In the genomic region with DNA sequence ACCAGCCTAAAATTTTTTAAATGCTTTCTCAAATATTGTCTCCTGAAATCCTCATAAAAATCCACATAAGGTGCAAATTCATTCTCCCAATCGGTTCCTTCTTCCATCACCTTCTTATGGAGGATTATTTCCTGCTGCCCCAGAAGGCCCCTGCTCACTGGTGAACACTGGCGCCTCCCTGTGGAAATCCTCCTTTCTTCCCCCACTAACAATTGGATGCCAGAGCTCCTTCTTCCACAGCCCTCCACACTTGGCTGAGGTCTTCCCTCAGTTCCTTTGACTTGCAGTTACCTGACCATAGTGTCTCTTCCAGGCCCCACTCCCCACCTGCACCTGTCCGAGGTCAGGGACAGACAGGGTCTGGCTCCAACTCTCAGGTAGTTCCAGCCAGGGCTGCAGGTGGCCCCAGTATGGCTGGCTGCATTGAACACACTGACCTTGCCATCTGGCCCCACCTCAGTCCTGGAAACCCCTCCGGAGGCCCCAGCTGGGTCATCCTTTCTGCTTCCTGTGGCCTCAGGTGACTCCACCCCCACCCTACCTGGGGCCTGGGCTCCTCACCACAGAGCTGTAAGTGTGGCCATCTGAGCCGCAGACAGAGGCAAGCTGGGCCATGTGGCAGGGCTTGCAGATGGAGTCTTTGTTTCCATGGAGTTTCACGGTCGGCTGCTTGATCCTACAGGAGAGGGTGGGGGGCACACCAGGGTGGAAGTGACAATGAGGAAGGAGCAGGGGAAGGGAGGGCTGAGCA, we compare ENCODE assay signal across 1 cellular context.
A peak's percentile ranks its signal among the peaks of the same experiment; 100 is the strongest.
TF ChIP-seq lines count a peak whose summit lies in the region.

No MANE protein-coding gene starts in this region.

TF ChIP-seq in HepG2, 621 proteins besides CTCF, POLR2A, EP300 and RAD21 (continued from another document and continues in another):
- peak; percentile 59; the same call in 1 of the 2 replicates for TF ChIP-seq SRY (CRISPR knock-in tag; IDR thresholded peaks at IDR 0.05)
- peak; percentile 13 for TF ChIP-seq TEAD3 (CRISPR knock-in tag; optimal IDR thresholded peaks at IDR 0.05; ENCODE audit: borderline replicate concordance)
- TF ChIP-seq DMTF1 (CRISPR knock-in tag; IDR thresholded peaks at IDR 0.05): no peak
- TF ChIP-seq AGO1 (IDR thresholded peaks at IDR 0.05; ENCODE audit: low read depth, low read length, poor library complexity, severe bottlenecking): no peak
- TF ChIP-seq, protein P1, sequence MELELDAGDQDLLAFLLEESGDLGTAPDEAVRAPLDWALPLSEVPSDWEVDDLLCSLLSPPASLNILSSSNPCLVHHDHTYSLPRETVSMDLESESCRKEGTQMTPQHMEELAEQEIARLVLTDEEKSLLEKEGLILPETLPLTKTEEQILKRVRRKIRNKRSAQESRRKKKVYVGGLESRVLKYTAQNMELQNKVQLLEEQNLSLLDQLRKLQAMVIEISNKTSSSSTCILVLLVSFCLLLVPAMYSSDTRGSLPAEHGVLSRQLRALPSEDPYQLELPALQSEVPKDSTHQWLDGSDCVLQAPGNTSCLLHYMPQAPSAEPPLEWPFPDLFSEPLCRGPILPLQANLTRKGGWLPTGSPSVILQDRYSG (CRISPR knock-in tag; IDR thresholded peaks at IDR 0.05): no peak
- TF ChIP-seq ELK4 (CRISPR knock-in tag; IDR thresholded peaks at IDR 0.05; ENCODE audit: borderline replicate concordance): no peak
- TF ChIP-seq ARNT (IDR thresholded peaks at IDR 0.05): no peak
- no peak for TF ChIP-seq GZF1 (CRISPR knock-in tag; IDR thresholded peaks at IDR 0.05)
- no peak for TF ChIP-seq ZNF333 (CRISPR knock-in tag; IDR thresholded peaks at IDR 0.05; ENCODE audit: borderline replicate concordance)
- TF ChIP-seq ZNF281 (CRISPR knock-in tag; IDR thresholded peaks at IDR 0.05; ENCODE audit: borderline replicate concordance): no peak
- no peak for TF ChIP-seq KDM4B (CRISPR knock-in tag; IDR thresholded peaks at IDR 0.05)
- TF ChIP-seq ETV5 (CRISPR knock-in tag; IDR thresholded peaks at IDR 0.05; ENCODE audit: borderline replicate concordance): peak; percentile 67; the same call in 1 of the 2 replicates
- TF ChIP-seq ELF1 (CRISPR knock-in tag; IDR thresholded peaks at IDR 0.05): no peak
- no peak for TF ChIP-seq MATR3 (CRISPR knock-in tag; IDR thresholded peaks at IDR 0.05)
- TF ChIP-seq, protein P2, sequence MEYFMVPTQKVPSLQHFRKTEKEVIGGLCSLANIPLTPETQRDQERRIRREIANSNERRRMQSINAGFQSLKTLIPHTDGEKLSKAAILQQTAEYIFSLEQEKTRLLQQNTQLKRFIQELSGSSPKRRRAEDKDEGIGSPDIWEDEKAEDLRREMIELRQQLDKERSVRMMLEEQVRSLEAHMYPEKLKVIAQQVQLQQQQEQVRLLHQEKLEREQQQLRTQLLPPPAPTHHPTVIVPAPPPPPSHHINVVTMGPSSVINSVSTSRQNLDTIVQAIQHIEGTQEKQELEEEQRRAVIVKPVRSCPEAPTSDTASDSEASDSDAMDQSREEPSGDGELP (IDR thresholded peaks at IDR 0.05; ENCODE audit: borderline replicate concordance, low read depth): peak; percentile 36; the same call in 1 of the 2 replicates
- TF ChIP-seq, protein P3, sequence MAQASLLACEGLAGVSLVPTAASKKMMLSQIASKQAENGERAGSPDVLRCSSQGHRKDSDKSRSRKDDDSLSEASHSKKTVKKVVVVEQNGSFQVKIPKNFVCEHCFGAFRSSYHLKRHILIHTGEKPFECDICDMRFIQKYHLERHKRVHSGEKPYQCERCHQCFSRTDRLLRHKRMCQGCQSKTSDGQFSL (CRISPR knock-in tag; IDR thresholded peaks at IDR 0.05): 0 out of 2 replicates have a peak, but pooled peaks have one; percentile 16
- no peak for TF ChIP-seq HNRNPL (IDR thresholded peaks at IDR 0.05; ENCODE audit: low read depth, low read length)
- no peak for TF ChIP-seq HDAC2 (CRISPR knock-in tag; IDR thresholded peaks at IDR 0.05)
- no peak for TF ChIP-seq JARID2 (CRISPR knock-in tag; IDR thresholded peaks at IDR 0.05; ENCODE audit: insufficient replicate concordance)
- TF ChIP-seq MEIS1 (CRISPR knock-in tag; IDR thresholded peaks at IDR 0.05; ENCODE audit: borderline replicate concordance): no peak
- TF ChIP-seq ZNF274 (CRISPR knock-in tag; IDR thresholded peaks at IDR 0.05): no peak
- no peak for TF ChIP-seq ZSCAN25 (CRISPR knock-in tag; IDR thresholded peaks at IDR 0.05)
- TF ChIP-seq SSRP1 (CRISPR knock-in tag; IDR thresholded peaks at IDR 0.05): no peak
- TF ChIP-seq, protein P4, sequence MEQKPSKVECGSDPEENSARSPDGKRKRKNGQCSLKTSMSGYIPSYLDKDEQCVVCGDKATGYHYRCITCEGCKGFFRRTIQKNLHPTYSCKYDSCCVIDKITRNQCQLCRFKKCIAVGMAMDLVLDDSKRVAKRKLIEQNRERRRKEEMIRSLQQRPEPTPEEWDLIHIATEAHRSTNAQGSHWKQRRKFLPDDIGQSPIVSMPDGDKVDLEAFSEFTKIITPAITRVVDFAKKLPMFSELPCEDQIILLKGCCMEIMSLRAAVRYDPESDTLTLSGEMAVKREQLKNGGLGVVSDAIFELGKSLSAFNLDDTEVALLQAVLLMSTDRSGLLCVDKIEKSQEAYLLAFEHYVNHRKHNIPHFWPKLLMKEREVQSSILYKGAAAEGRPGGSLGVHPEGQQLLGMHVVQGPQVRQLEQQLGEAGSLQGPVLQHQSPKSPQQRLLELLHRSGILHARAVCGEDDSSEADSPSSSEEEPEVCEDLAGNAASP (CRISPR knock-in tag; IDR thresholded peaks at IDR 0.05; ENCODE audit: borderline replicate concordance): peak; percentile 75; the same call in 1 of the 2 replicates
- no peak for TF ChIP-seq NCOR1 (IDR thresholded peaks at IDR 0.05; ENCODE audit: borderline replicate concordance, low read length)
- no peak for TF ChIP-seq ZNF225 (CRISPR knock-in tag; IDR thresholded peaks at IDR 0.05)
- TF ChIP-seq, protein P5, sequence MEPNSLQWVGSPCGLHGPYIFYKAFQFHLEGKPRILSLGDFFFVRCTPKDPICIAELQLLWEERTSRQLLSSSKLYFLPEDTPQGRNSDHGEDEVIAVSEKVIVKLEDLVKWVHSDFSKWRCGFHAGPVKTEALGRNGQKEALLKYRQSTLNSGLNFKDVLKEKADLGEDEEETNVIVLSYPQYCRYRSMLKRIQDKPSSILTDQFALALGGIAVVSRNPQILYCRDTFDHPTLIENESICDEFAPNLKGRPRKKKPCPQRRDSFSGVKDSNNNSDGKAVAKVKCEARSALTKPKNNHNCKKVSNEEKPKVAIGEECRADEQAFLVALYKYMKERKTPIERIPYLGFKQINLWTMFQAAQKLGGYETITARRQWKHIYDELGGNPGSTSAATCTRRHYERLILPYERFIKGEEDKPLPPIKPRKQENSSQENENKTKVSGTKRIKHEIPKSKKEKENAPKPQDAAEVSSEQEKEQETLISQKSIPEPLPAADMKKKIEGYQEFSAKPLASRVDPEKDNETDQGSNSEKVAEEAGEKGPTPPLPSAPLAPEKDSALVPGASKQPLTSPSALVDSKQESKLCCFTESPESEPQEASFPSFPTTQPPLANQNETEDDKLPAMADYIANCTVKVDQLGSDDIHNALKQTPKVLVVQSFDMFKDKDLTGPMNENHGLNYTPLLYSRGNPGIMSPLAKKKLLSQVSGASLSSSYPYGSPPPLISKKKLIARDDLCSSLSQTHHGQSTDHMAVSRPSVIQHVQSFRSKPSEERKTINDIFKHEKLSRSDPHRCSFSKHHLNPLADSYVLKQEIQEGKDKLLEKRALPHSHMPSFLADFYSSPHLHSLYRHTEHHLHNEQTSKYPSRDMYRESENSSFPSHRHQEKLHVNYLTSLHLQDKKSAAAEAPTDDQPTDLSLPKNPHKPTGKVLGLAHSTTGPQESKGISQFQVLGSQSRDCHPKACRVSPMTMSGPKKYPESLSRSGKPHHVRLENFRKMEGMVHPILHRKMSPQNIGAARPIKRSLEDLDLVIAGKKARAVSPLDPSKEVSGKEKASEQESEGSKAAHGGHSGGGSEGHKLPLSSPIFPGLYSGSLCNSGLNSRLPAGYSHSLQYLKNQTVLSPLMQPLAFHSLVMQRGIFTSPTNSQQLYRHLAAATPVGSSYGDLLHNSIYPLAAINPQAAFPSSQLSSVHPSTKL (CRISPR knock-in tag; IDR thresholded peaks at IDR 0.05): no peak
- TF ChIP-seq ZNF567 (CRISPR knock-in tag; IDR thresholded peaks at IDR 0.05; ENCODE audit: borderline replicate concordance): no peak
- no peak for TF ChIP-seq CC2D1A (CRISPR knock-in tag; IDR thresholded peaks at IDR 0.05)
- no peak for TF ChIP-seq NR3C1 (CRISPR knock-in tag; IDR thresholded peaks at IDR 0.05)
- TF ChIP-seq ATRX (CRISPR knock-in tag; IDR thresholded peaks at IDR 0.05; ENCODE audit: borderline replicate concordance): no peak
- no peak for TF ChIP-seq KAT7 (CRISPR knock-in tag; IDR thresholded peaks at IDR 0.05; ENCODE audit: borderline replicate concordance)
- TF ChIP-seq TBL1XR1 (IDR thresholded peaks at IDR 0.05; ENCODE audit: borderline replicate concordance, low read length, partially characterized antibody): no peak
- no peak for TF ChIP-seq ZNF773 (CRISPR knock-in tag; IDR thresholded peaks at IDR 0.05; ENCODE audit: borderline replicate concordance)
- TF ChIP-seq, protein P6, sequence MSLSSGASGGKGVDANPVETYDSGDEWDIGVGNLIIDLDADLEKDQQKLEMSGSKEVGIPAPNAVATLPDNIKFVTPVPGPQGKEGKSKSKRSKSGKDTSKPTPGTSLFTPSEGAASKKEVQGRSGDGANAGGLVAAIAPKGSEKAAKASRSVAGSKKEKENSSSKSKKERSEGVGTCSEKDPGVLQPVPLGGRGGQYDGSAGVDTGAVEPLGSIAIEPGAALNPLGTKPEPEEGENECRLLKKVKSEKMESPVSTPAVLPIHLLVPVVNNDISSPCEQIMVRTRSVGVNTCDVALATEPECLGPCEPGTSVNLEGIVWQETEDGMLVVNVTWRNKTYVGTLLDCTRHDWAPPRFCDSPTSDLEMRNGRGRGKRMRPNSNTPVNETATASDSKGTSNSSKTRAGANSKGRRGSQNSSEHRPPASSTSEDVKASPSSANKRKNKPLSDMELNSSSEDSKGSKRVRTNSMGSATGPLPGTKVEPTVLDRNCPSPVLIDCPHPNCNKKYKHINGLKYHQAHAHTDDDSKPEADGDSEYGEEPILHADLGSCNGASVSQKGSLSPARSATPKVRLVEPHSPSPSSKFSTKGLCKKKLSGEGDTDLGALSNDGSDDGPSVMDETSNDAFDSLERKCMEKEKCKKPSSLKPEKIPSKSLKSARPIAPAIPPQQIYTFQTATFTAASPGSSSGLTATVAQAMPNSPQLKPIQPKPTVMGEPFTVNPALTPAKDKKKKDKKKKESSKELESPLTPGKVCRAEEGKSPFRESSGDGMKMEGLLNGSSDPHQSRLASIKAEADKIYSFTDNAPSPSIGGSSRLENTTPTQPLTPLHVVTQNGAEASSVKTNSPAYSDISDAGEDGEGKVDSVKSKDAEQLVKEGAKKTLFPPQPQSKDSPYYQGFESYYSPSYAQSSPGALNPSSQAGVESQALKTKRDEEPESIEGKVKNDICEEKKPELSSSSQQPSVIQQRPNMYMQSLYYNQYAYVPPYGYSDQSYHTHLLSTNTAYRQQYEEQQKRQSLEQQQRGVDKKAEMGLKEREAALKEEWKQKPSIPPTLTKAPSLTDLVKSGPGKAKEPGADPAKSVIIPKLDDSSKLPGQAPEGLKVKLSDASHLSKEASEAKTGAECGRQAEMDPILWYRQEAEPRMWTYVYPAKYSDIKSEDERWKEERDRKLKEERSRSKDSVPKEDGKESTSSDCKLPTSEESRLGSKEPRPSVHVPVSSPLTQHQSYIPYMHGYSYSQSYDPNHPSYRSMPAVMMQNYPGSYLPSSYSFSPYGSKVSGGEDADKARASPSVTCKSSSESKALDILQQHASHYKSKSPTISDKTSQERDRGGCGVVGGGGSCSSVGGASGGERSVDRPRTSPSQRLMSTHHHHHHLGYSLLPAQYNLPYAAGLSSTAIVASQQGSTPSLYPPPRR (CRISPR knock-in tag; IDR thresholded peaks at IDR 0.05; ENCODE audit: borderline replicate concordance): peak; percentile 43; the same call in 1 of the 2 replicates
- TF ChIP-seq FOXA1 (IDR thresholded peaks at IDR 0.05): no peak
- TF ChIP-seq FOXA1 (CRISPR knock-in tag; IDR thresholded peaks at IDR 0.05): no peak
